20 cellular contexts compared by ENCODE assay signal in genomic region chr19:2989236-2989946, GRCh38. TPM values are rescaled to one million over a fixed set of nuclear protein-coding genes. Genes with fewer than 3 reads are reported as not detected.
DNase-seq lines count a peak whose midpoint lies in the region; ATAC-seq, FAIRE-seq and TF ChIP-seq lines count a peak whose summit lies in the region.
"Had no signal": no experiment of that assay in that cellular context is flagged by ENCODE, and none has a peak within 500 bp of the region (broad histone marks: within the 10 kb centered on the region; RNA-seq: fewer than 3 reads in every experiment).

No MANE protein-coding gene starts in this region.

- TF ChIP-seq RAD21 in HepG2 (CRISPR knock-in tag; IDR thresholded peaks at IDR 0.05): no peak

- no peak overlapping the region for H2BK5ac ChIP-seq in neuronal stem cell (ENCODE audit: low read length)

- no peak overlapping the region for H3K4me2 ChIP-seq in HepG2 (ENCODE audit: low read depth, low read length)
- H3K4me2 ChIP-seq in neuronal stem cell (ENCODE audit: insufficient read depth, low read length, poor library complexity, severe bottlenecking): no peak overlapping the region
- H3K4me2 ChIP-seq: BLaER1, KMS-11 had no signal

- no peak overlapping the region for H3K9ac ChIP-seq in HepG2 (ENCODE audit: insufficient read depth, low read depth, low read length)
- H3K9ac ChIP-seq in neuronal stem cell (ENCODE audit: low read depth, low read length, poor library complexity): no peak overlapping the region
- H3K9ac ChIP-seq: BLaER1, KMS-11 had no signal

- TF ChIP-seq CTCF in HepG2 (CRISPR knock-in tag; IDR thresholded peaks at IDR 0.05): no peak
- TF ChIP-seq CTCF in right lobe of liver (IDR thresholded peaks at IDR 0.05): no peak
- TF ChIP-seq CTCF in bronchial epithelial cell (IDR thresholded peaks at IDR 0.05; ENCODE audit: insufficient read depth, low read length, severe bottlenecking): no peak
- TF ChIP-seq CTCF in foreskin keratinocyte (conservative IDR thresholded peaks at IDR 0.05): no peak

- TF ChIP-seq EP300 in HepG2 (IDR thresholded peaks at IDR 0.05; ENCODE audit: low read depth in 2 of 2, low read length in 2 of 2): no peak
- TF ChIP-seq EP300 in HepG2 (CRISPR knock-in tag; IDR thresholded peaks at IDR 0.05; ENCODE audit: borderline replicate concordance): no peak

- no peaks in the 10 kb centered on the region for H3K9me3 ChIP-seq in HepG2 (ENCODE audit: low read length)
- no peaks in the 10 kb centered on the region for H3K9me3 ChIP-seq in right lobe of liver
- no peaks in the 10 kb centered on the region for H3K9me3 ChIP-seq in neuronal stem cell (replicated peaks in 1 of 2; ENCODE audit: control insufficient read depth in 2 of 2, insufficient read depth in 1 of 2, low read depth in 1 of 2, low read length in 2 of 2)
- H3K9me3 ChIP-seq: BLaER1 had no signal

- peak overlapping the region; percentile 97 for H2BK12ac ChIP-seq in neuronal stem cell (ENCODE audit: low read length)

- H3K36me3 ChIP-seq in HepG2 (replicated peaks in 1 of 2; ENCODE audit: control insufficient read depth in 1 of 2, insufficient read depth in 2 of 2, low read length in 2 of 2): no peaks in the 10 kb centered on the region
- no peaks in the 10 kb centered on the region for H3K36me3 ChIP-seq in right lobe of liver
- H3K36me3 ChIP-seq in bronchial epithelial cell (ENCODE audit: control insufficient read depth, insufficient read depth, low read length): no peaks in the 10 kb centered on the region
- no peaks in the 10 kb centered on the region for H3K36me3 ChIP-seq in neuronal stem cell (replicated peaks in 1 of 2; ENCODE audit: control insufficient read depth in 2 of 2, insufficient read depth in 2 of 2, low read length in 2 of 2)
- H3K36me3 ChIP-seq: BLaER1 had no signal

- peak overlapping the region; percentile 92 for H2BK15ac ChIP-seq in neuronal stem cell (ENCODE audit: low read length)

- H3K14ac ChIP-seq in neuronal stem cell (ENCODE audit: low read length): peak overlapping the region; percentile 71

- H2AFZ ChIP-seq in HepG2 (ENCODE audit: low read length): no peak overlapping the region
- no peak overlapping the region for H2AFZ ChIP-seq in neuronal stem cell (ENCODE audit: low read length)

- no TSS peak for BruUV-seq in HepG2 (replicated peaks; lab: Mats Ljungman, UMichigan)

- no peak overlapping the region for H3K4ac ChIP-seq in neuronal stem cell (ENCODE audit: low read length)

- peaks cover 1 to 35% of the 10 kb centered on the region in 2 experiments; a peak in 4 of 5 replicates for H3K27me3 ChIP-seq in HepG2 (ENCODE audit: control insufficient read depth in 1 of 2, insufficient read depth in 2 of 2, low read length in 2 of 2)
- H3K27me3 ChIP-seq in right lobe of liver: no peaks in the 10 kb centered on the region
- H3K27me3 ChIP-seq in bronchial epithelial cell (ENCODE audit: control insufficient read depth, insufficient read depth, low read length): peaks cover 6% of the 10 kb centered on the region
- H3K27me3 ChIP-seq in neuronal stem cell (ENCODE audit: control insufficient read depth in 3 of 3, insufficient read depth in 3 of 3, low read depth in 1 of 3, low read length in 3 of 3): peaks cover 0 to 19% (median 2%) of the 10 kb centered on the region in 3 experiments
- peaks cover 7% of the 10 kb centered on the region for H3K27me3 ChIP-seq in foreskin keratinocyte
- H3K27me3 ChIP-seq: BLaER1 had no signal

- peak overlapping the region; percentile 90 for H2AK5ac ChIP-seq in neuronal stem cell (ENCODE audit: low read depth, low read length)

- intact Hi-C loops in HepG2 (cut with micrococcal nuclease; ENCODE audit: unreplicated experiment): no loop called here
- intact Hi-C loops in right lobe of liver (cut with DNase I): no loop called here

- CTCF ChIA-PET in HepG2 (lab: Yijun Ruan, JAX; ENCODE audit: low intra/inter-chr PET ratio, low total read pairs): no interaction called here

- no peak overlapping the region for H2BK120ac ChIP-seq in neuronal stem cell (ENCODE audit: low read depth, low read length)

- 35% methylated on average over 4 of the region's 15 CpGs for WGBS in HepG2 (ENCODE audit: low lambda C conversion rate)
- 80% methylated on average over 3 of the region's 15 CpGs for WGBS in right lobe of liver (ENCODE audit: insufficient coverage, low coverage, low lambda C conversion rate, missing lambda C conversion rate)
- WGBS in neuronal stem cell (ENCODE audit: extremely low coverage in 2 of 2, insufficient read length in 2 of 2, insufficient replicate concordance in 1 of 2), 2 donors: no CpG with 5 or more reads among the region's 15 CpGs

- FAIRE-seq in HepG2 (lab: Jason Lieb, UNC): no peak
- peak; percentile 60 for FAIRE-seq in bronchial epithelial cell (lab: Jason Lieb, UNC)
- FAIRE-seq: GM12878, GM19239, HTR-8/SVneo had no signal

- peak overlapping the region; percentile 55 for H3K23ac ChIP-seq in neuronal stem cell (ENCODE audit: low read depth, low read length, poor library complexity)

- no peak overlapping the region for H4K91ac ChIP-seq in neuronal stem cell (ENCODE audit: low read depth, low read length, poor library complexity)

- no peaks in the 10 kb centered on the region for H4K20me1 ChIP-seq in HepG2 (ENCODE audit: insufficient read depth, low read length)
- H4K20me1 ChIP-seq: BLaER1 had no signal

- POLR2A ChIA-PET in HepG2 (lab: Yijun Ruan, JAX): no interaction called here

- peak overlapping the region; percentile 2 for H3K18ac ChIP-seq in neuronal stem cell (ENCODE audit: low read length)

- peak overlapping the region; percentile 17 for H4K8ac ChIP-seq in neuronal stem cell (ENCODE audit: low read depth, low read length)

- H3K79me1 ChIP-seq in neuronal stem cell (ENCODE audit: low read depth, low read length): peaks cover 2% of the 10 kb centered on the region

- no peak for DNase-seq in HepG2 (ENCODE audit: low spot score)
- no peak for DNase-seq in right lobe of liver
- DNase-seq in bronchial epithelial cell (ENCODE audit: low read depth): no peak
- DNase-seq in neuronal stem cell (ENCODE audit: low spot score): no peak
- DNase-seq in foreskin keratinocyte: no peak
- DNase-seq: 8988T; CD4-positive, alpha-beta memory T cell; DMS79 treated with DMSO at 0.1 percent for 48 hours; GOT3; HCEC 1CT; HFFc6 had no signal

- TF ChIP-seq POLR2A in HepG2 (IDR thresholded peaks at IDR 0.05; ENCODE audit: insufficient read depth in 1 of 2, low read depth in 2 of 2, low read length in 2 of 2): no peak
- no peak for TF ChIP-seq POLR2A in right lobe of liver (IDR thresholded peaks at IDR 0.05)

- ATAC-seq in HepG2 (no peak), right lobe of liver (no peak), foreskin keratinocyte (no peak), GM21619 (IDR thresholded peaks at IDR 0.05; ENCODE audit: unreplicated experiment) (no peak), GM19351 (IDR thresholded peaks at IDR 0.05; ENCODE audit: unreplicated experiment) (no peak)
- ATAC-seq: GM12878 had no signal

- no peaks in the 10 kb centered on the region for H3K79me2 ChIP-seq in HepG2 (ENCODE audit: insufficient read depth, low read length)

- H3K4me1 ChIP-seq in HepG2 (ENCODE audit: insufficient read depth, low read length): peaks cover 19% of the 10 kb centered on the region
- H3K4me1 ChIP-seq in right lobe of liver: no peaks in the 10 kb centered on the region
- peaks cover 13 to 21% of the 10 kb centered on the region in 2 donors for H3K4me1 ChIP-seq in neuronal stem cell (ENCODE audit: control insufficient read depth in 2 of 2, insufficient read depth in 1 of 2, low read depth in 1 of 2, low read length in 2 of 2)
- H3K4me1 ChIP-seq in foreskin keratinocyte: no peaks in the 10 kb centered on the region

- in situ Hi-C loops in HepG2 (cut with HindIII; ENCODE audit: extremely low pct_ligation_motif_present, low pct_unique_long_range_greater_than_20kb): no loop called here

- no peak overlapping the region for H3K27ac ChIP-seq in HepG2 (ENCODE audit: extremely low read length, insufficient read depth, low read length)
- no peak overlapping the region for H3K27ac ChIP-seq in right lobe of liver
- no peak overlapping the region for H3K27ac ChIP-seq in neuronal stem cell (replicated peaks; ENCODE audit: low read length)
- no peak overlapping the region for H3K27ac ChIP-seq in foreskin keratinocyte
- H3K27ac ChIP-seq: BLaER1, KMS-11 had no signal

- H3K4me3 ChIP-seq in HepG2 (replicated peaks in 1 of 3; ENCODE audit: insufficient read depth in 1 of 3, low read depth in 2 of 3, low read length in 3 of 3) (no peak overlapping the region), right lobe of liver (no peak overlapping the region), bronchial epithelial cell (ENCODE audit: low read depth, low read length) (no peak overlapping the region), neuronal stem cell (ENCODE audit: low read length in 2 of 2) (no peak overlapping the region)
- H3K4me3 ChIP-seq: BLaER1, GM12878 had no signal

RNA-seq across cellular contexts. Expression of gene TLE6, which starts 12.0 kb away (rescaled TPM):
- 0.24 and 0.28 TPM in 2 replicates for total RNA-seq in HepG2 (2016; rRNA removed; fragmentation: Illumina TruSeq; extraction: Trizol)
- not detected in 2 replicates for total RNA-seq in HepG2 (2016; cell fraction: cytosol; rRNA removed; fragmentation: Illumina TruSeq; extraction: Trizol; ENCODE audit: low read depth)
- total RNA-seq in HepG2 (2016; cell fraction: insoluble cytoplasmic fraction; rRNA removed; fragmentation: Illumina TruSeq; extraction: Trizol): 0.06 TPM in 1 of 2 replicates, not detected in the other
- not detected in 2 replicates for total RNA-seq in HepG2 (2016; cell fraction: membrane; rRNA removed; fragmentation: Illumina TruSeq; extraction: Trizol)
- not detected in 2 replicates for total RNA-seq in HepG2 (2016; cell fraction: nucleus; rRNA removed; fragmentation: Illumina TruSeq; extraction: Trizol)
- polyA plus RNA-seq in HepG2 (2011; rRNA removed): 5.5 and 6.4 TPM in 2 replicates
- 4.2 TPM in 2 replicates for polyA plus RNA-seq in HepG2 (2011; cell fraction: cytosol; rRNA removed)
- polyA plus RNA-seq in HepG2 (2011; cell fraction: nucleus; rRNA removed): 18.3 and 20.1 TPM in 2 replicates
- polyA plus RNA-seq in HepG2 (2012): 1.5 and 1.9 TPM in 2 replicates
- polyA plus RNA-seq in HepG2 (2016; cell fraction: cytosol; fragmentation: Illumina TruSeq; extraction: Trizol; ENCODE audit: low read depth): 0.19 and 0.32 TPM in 2 replicates
- polyA plus RNA-seq in HepG2 (2016; cell fraction: insoluble cytoplasmic fraction; fragmentation: Illumina TruSeq; extraction: Trizol; ENCODE audit: low read depth): not detected in 2 replicates
- polyA plus RNA-seq in HepG2 (2016; cell fraction: membrane; fragmentation: Illumina TruSeq; extraction: Trizol; ENCODE audit: low read depth): not detected in 2 replicates
- polyA plus RNA-seq in HepG2 (2016; cell fraction: nucleus; fragmentation: Illumina TruSeq; extraction: Trizol; ENCODE audit: insufficient read depth, low read depth): 1.00 TPM in 1 of 2 replicates, not detected in the other
- polyA minus RNA-seq in HepG2 (2011; rRNA and poly(A)+ RNA removed; ENCODE audit: low replicate concordance): 4.2 and 4.9 TPM in 2 replicates
- polyA minus RNA-seq in HepG2 (2011; cell fraction: cytosol; rRNA and poly(A)+ RNA removed): 2.4 TPM in 1 of 2 replicates, not detected in the other
- 3.2 and 5.0 TPM in 2 replicates for polyA minus RNA-seq in HepG2 (2011; cell fraction: nucleus; rRNA and poly(A)+ RNA removed)
- 1 to 10 TPM; 2.3 to 8.9 (median 4.6) TPM for total RNA-seq in right lobe of liver
- under 0.01 TPM in 1 of 2 replicates, not detected in the other for total RNA-seq in bronchial epithelial cell
- 0.88 TPM for polyA plus RNA-seq in neuronal stem cell (2013, experiment 1 of 2)
- polyA plus RNA-seq in neuronal stem cell (2013, experiment 2 of 2): 0.75 TPM
- 0.35 and 0.61 TPM in 2 replicates for total RNA-seq in foreskin keratinocyte
- 0.47 and 1.2 TPM in 2 replicates for polyA plus RNA-seq in foreskin keratinocyte
- total RNA-seq: A673; CD4-positive, alpha-beta memory T cell had no signal
- polyA plus RNA-seq: CD14-positive monocyte; CD4-positive, alpha-beta memory T cell had no signal

RNA-seq across cellular contexts. Expression of gene TLE2, which starts 39.7 kb away (rescaled TPM):
- total RNA-seq in HepG2 (2016; rRNA removed; fragmentation: Illumina TruSeq; extraction: Trizol) (0.07 TPM in 1 of 2 replicates, not detected in the other), right lobe of liver (10 to 100 TPM in 2 of 6 experiments, 1 to 10 TPM in 4; 6.1 to 20.6 (median 9.3) TPM), bronchial epithelial cell (0.53 and 1.0 TPM in 2 replicates), foreskin keratinocyte (1.4 and 1.8 TPM in 2 replicates)
- not detected in 2 replicates for total RNA-seq in HepG2 (2016; cell fraction: cytosol; rRNA removed; fragmentation: Illumina TruSeq; extraction: Trizol; ENCODE audit: low read depth)
- not detected in 2 replicates for total RNA-seq in HepG2 (2016; cell fraction: insoluble cytoplasmic fraction; rRNA removed; fragmentation: Illumina TruSeq; extraction: Trizol)
- total RNA-seq in HepG2 (2016; cell fraction: membrane; rRNA removed; fragmentation: Illumina TruSeq; extraction: Trizol): 0.14 and 0.15 TPM in 2 replicates
- total RNA-seq in HepG2 (2016; cell fraction: nucleus; rRNA removed; fragmentation: Illumina TruSeq; extraction: Trizol): not detected in 2 replicates
- polyA plus RNA-seq in HepG2 (2011; rRNA removed) (0.72 and 0.81 TPM in 2 replicates), foreskin keratinocyte (1.8 and 2.5 TPM in 2 replicates)
- polyA plus RNA-seq in HepG2 (2011; cell fraction: cytosol; rRNA removed): 0.21 and 0.25 TPM in 2 replicates
- 1.8 and 1.9 TPM in 2 replicates for polyA plus RNA-seq in HepG2 (2011; cell fraction: nucleus; rRNA removed)
- polyA plus RNA-seq in HepG2 (2012): 0.67 and 0.75 TPM in 2 replicates
- 0.19 and 0.40 TPM in 2 replicates for polyA plus RNA-seq in HepG2 (2016; cell fraction: cytosol; fragmentation: Illumina TruSeq; extraction: Trizol; ENCODE audit: low read depth)
- polyA plus RNA-seq in HepG2 (2016; cell fraction: insoluble cytoplasmic fraction; fragmentation: Illumina TruSeq; extraction: Trizol; ENCODE audit: low read depth): 0.13 TPM in 1 of 2 replicates, not detected in the other
- polyA plus RNA-seq in HepG2 (2016; cell fraction: membrane; fragmentation: Illumina TruSeq; extraction: Trizol; ENCODE audit: low read depth): 0.23 and 0.82 TPM in 2 replicates
- polyA plus RNA-seq in HepG2 (2016; cell fraction: nucleus; fragmentation: Illumina TruSeq; extraction: Trizol; ENCODE audit: insufficient read depth, low read depth): 0.56 TPM in 1 of 2 replicates, not detected in the other
- 1.3 and 12.9 TPM in 2 replicates for polyA minus RNA-seq in HepG2 (2011; rRNA and poly(A)+ RNA removed; ENCODE audit: low replicate concordance)
- 0.35 and 0.89 TPM in 2 replicates for polyA minus RNA-seq in HepG2 (2011; cell fraction: cytosol; rRNA and poly(A)+ RNA removed)
- 0.77 TPM in 1 of 2 replicates, not detected in the other for polyA minus RNA-seq in HepG2 (2011; cell fraction: nucleus; rRNA and poly(A)+ RNA removed)
- polyA plus RNA-seq in neuronal stem cell (2013, experiment 1 of 2): 0.36 TPM
- 0.21 TPM for polyA plus RNA-seq in neuronal stem cell (2013, experiment 2 of 2)
- polyA plus RNA-seq: CD14-positive monocyte had no signal

RNA-seq across cellular contexts. Expression of gene ZNF77, which starts 44.6 kb away (rescaled TPM):
- total RNA-seq in HepG2 (2016; rRNA removed; fragmentation: Illumina TruSeq; extraction: Trizol): 11.5 and 12.6 TPM in 2 replicates
- 2.9 and 3.5 TPM in 2 replicates for total RNA-seq in HepG2 (2016; cell fraction: cytosol; rRNA removed; fragmentation: Illumina TruSeq; extraction: Trizol; ENCODE audit: low read depth)
- 10.1 and 13.6 TPM in 2 replicates for total RNA-seq in HepG2 (2016; cell fraction: insoluble cytoplasmic fraction; rRNA removed; fragmentation: Illumina TruSeq; extraction: Trizol)
- total RNA-seq in HepG2 (2016; cell fraction: membrane; rRNA removed; fragmentation: Illumina TruSeq; extraction: Trizol): 7.1 and 7.2 TPM in 2 replicates
- total RNA-seq in HepG2 (2016; cell fraction: nucleus; rRNA removed; fragmentation: Illumina TruSeq; extraction: Trizol): 8.2 and 9.0 TPM in 2 replicates
- polyA plus RNA-seq in HepG2 (2011; rRNA removed): 7.1 and 7.8 TPM in 2 replicates
- polyA plus RNA-seq in HepG2 (2011; cell fraction: cytosol; rRNA removed): 3.6 and 5.6 TPM in 2 replicates
- 5.3 and 7.8 TPM in 2 replicates for polyA plus RNA-seq in HepG2 (2011; cell fraction: nucleus; rRNA removed)
- polyA plus RNA-seq in HepG2 (2012): 5.3 and 5.9 TPM in 2 replicates
- 0.84 and 1.0 TPM in 2 replicates for polyA plus RNA-seq in HepG2 (2016; cell fraction: cytosol; fragmentation: Illumina TruSeq; extraction: Trizol; ENCODE audit: low read depth)
- 9.3 and 9.6 TPM in 2 replicates for polyA plus RNA-seq in HepG2 (2016; cell fraction: insoluble cytoplasmic fraction; fragmentation: Illumina TruSeq; extraction: Trizol; ENCODE audit: low read depth)
- 2.7 and 2.9 TPM in 2 replicates for polyA plus RNA-seq in HepG2 (2016; cell fraction: membrane; fragmentation: Illumina TruSeq; extraction: Trizol; ENCODE audit: low read depth)
- polyA plus RNA-seq in HepG2 (2016; cell fraction: nucleus; fragmentation: Illumina TruSeq; extraction: Trizol; ENCODE audit: insufficient read depth, low read depth): 14.6 and 16.9 TPM in 2 replicates
- polyA minus RNA-seq in HepG2 (2011; rRNA and poly(A)+ RNA removed; ENCODE audit: low replicate concordance): 6.2 and 7.9 TPM in 2 replicates
- polyA minus RNA-seq in HepG2 (2011; cell fraction: cytosol; rRNA and poly(A)+ RNA removed): 2.5 and 5.3 TPM in 2 replicates
- polyA minus RNA-seq in HepG2 (2011; cell fraction: nucleus; rRNA and poly(A)+ RNA removed): 5.7 and 10.9 TPM in 2 replicates
- total RNA-seq in right lobe of liver: 1 to 10 TPM; 1.1 to 1.5 (median 1.3) TPM
- total RNA-seq in bronchial epithelial cell: 7.9 and 9.2 TPM in 2 replicates
- polyA plus RNA-seq in neuronal stem cell (2013, experiment 1 of 2): 3.4 TPM
- 3.5 TPM for polyA plus RNA-seq in neuronal stem cell (2013, experiment 2 of 2)
- 2.9 and 3.4 TPM in 2 replicates for total RNA-seq in foreskin keratinocyte
- polyA plus RNA-seq in foreskin keratinocyte: 1.9 and 2.2 TPM in 2 replicates
